In the genomic region with DNA sequence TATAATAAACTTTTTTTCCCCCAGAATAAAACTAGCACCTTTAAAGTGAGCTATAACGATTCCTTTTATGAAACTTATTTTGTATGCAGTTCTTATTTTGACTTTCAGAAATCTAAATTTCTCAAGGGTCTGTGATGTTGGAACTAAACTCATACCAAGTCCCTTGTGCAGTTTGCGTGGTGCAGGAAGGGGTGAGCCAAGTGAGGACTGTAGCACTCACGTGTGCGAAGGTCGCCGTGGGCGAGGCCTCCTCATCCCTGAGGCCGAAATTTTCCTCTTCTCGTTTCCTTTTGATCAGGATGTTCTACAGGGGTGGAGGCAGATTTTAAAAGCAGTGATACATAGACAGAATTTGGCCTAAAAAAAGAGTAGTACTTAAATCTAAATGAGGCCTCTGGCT, we compare ENCODE assay signal across 8 cellular contexts.
"Had no signal": no experiment of that assay in that cellular context is flagged by ENCODE, and none has a peak within 500 bp of the region (broad histone marks: within the 10 kb centered on the region; RNA-seq: fewer than 3 reads in every experiment).

No MANE protein-coding gene starts in this region.

- ATAC-seq: activated T-cell treated with anti-CD3 and anti-CD28 coated beads, Interleukin-2, amount 50 U/mL, for 72 hours; WTC11 had no signal

- H3K4me3 ChIP-seq: breast epithelium, esophagus muscularis mucosa had no signal

- H3K27ac ChIP-seq: breast epithelium, esophagus muscularis mucosa, parathyroid adenoma had no signal

- H3K4me1 ChIP-seq: breast epithelium, parathyroid adenoma had no signal

- H3K4me3 Mint-ChIP-seq: activated T-cell treated with anti-CD3 and anti-CD28 coated beads, Interleukin-2, amount 50 U/mL, for 72 hours; WTC11 had no signal

- H3K36me3 Mint-ChIP-seq: WTC11 had no signal

- H3K27ac Mint-ChIP-seq: WTC11 had no signal

- H3K36me3 ChIP-seq: breast epithelium, esophagus muscularis mucosa had no signal

- DNase-seq: activated CD4-positive, alpha-beta T cell treated with anti-CD3 and anti-CD28 coated beads, Interleukin-2, amount 50 U/mL, for 1 hour; activated naive CD4-positive, alpha-beta T cell treated with anti-CD3 and anti-CD28 coated beads, Interleukin-2, amount 50 U/mL, for 16 hours; activated T-cell treated with anti-CD3 and anti-CD28 coated beads, Interleukin-2, amount 50 U/mL, for 72 hours; retina had no signal

- H2AFZ ChIP-seq: parathyroid adenoma had no signal

- H3K9ac ChIP-seq: parathyroid adenoma had no signal

- H3K9me3 Mint-ChIP-seq: activated T-cell treated with anti-CD3 and anti-CD28 coated beads, Interleukin-2, amount 50 U/mL, for 72 hours; WTC11 had no signal

- H3K27me3 ChIP-seq: breast epithelium, esophagus muscularis mucosa had no signal

- H3K9me3 ChIP-seq: breast epithelium, esophagus muscularis mucosa had no signal
